In genomic region chr20:22529150-22530019, GRCh38 we compare ENCODE assay signal across 20 cellular contexts. TPM values are rescaled to one million over a fixed set of nuclear protein-coding genes. Genes with fewer than 3 reads are reported as not detected.
"Had no signal": no experiment of that assay in that cellular context is flagged by ENCODE, and none has a peak within 500 bp of the region (broad histone marks: within the 10 kb centered on the region; RNA-seq: fewer than 3 reads in every experiment).

No MANE protein-coding gene starts in this region.

- H3K36me3 ChIP-seq: prostate gland, spleen had no signal

- DNase-seq: activated CD4-positive, alpha-beta memory T cell treated with anti-CD3 and anti-CD28 coated beads, Interleukin-2, amount 10 ng/mL, durations not matched to agents 7 days and 5 days; activated CD4-positive, alpha-beta T cell treated with anti-CD3 and anti-CD28 coated beads for 36 hours; activated CD8-positive, alpha-beta memory T cell treated with anti-CD3 and anti-CD28 coated beads, Interleukin-2, amount 50 U/mL, for 48 hours; activated naive CD8-positive, alpha-beta T cell treated with anti-CD3 and anti-CD28 coated beads, Interleukin-2, amount 10 ng/mL, durations not matched to agents 7 days and 5 days; aorta; hypothalamus; mammary epithelial cell; mucosa of descending colon; natural killer cell; nucleus accumbens; spleen; stimulated activated CD4-positive, alpha-beta T cell treated with anti-CD3 and anti-CD28 coated beads, Interleukin-1b, Interleukin-23, amount 100 ng/mL, for 48 hours; trophoblast cell had no signal

- H3K27ac ChIP-seq: prostate gland, spleen had no signal

- ATAC-seq: activated CD4-positive, alpha-beta T cell treated with anti-CD3 and anti-CD28 coated beads for 36 hours; mucosa of descending colon; natural killer cell; sciatic nerve; stimulated activated memory B cell treated with anti-CD40 and anti-IgM and Interleukin-4, amounts not matched to agents 10 μg/mL and 1 μg/mL and 100 μg/mL, for 72 hours had no signal

- H3K9me3 ChIP-seq: mucosa of descending colon, prostate gland, spleen had no signal

- H3K4me3 ChIP-seq: mucosa of descending colon, prostate gland, spleen had no signal

- H3K4me1 ChIP-seq: prostate gland, spleen had no signal

RNA-seq across cellular contexts. Expression of gene FOXA2, which starts 55.0 kb away (rescaled TPM):
- total RNA-seq: activated CD4-positive, alpha-beta memory T cell treated with anti-CD3 and anti-CD28 coated beads, Interleukin-2, amount 10 ng/mL, durations not matched to agents 7 days and 5 days; activated CD4-positive, alpha-beta T cell treated with anti-CD3 and anti-CD28 coated beads for 36 hours; activated naive CD8-positive, alpha-beta T cell treated with anti-CD3 and anti-CD28 coated beads, Interleukin-2, amount 10 ng/mL, durations not matched to agents 7 days and 5 days; aorta; chondrocyte; dermis microvascular lymphatic vessel endothelial cell; glomerular endothelial cell; natural killer cell; sciatic nerve; spleen; subcutaneous adipose tissue had no signal
